ENCODE assay signal across 15 cellular contexts in genomic region chr9:136927343-136928261, GRCh38. TPM values are rescaled to one million over a fixed set of nuclear protein-coding genes. Genes with fewer than 3 reads are reported as not detected.
DNase-seq lines count a peak whose midpoint lies in the region; ATAC-seq, FAIRE-seq and TF ChIP-seq lines count a peak whose summit lies in the region.
"Had no signal": no experiment of that assay in that cellular context is flagged by ENCODE, and none has a peak within 500 bp of the region (broad histone marks: within the 10 kb centered on the region; RNA-seq: fewer than 3 reads in every experiment).

No MANE protein-coding gene starts in this region.

- ATAC-seq in activated CD4-positive, alpha-beta T cell treated with anti-CD3 and anti-CD28 coated beads for 36 hours = no peak
- ATAC-seq in K562 (peak; percentile 24), GM21786 (IDR thresholded peaks at IDR 0.05; ENCODE audit: unreplicated experiment) (no peak)
- ATAC-seq: foreskin keratinocyte, left lung, PC-3 had no signal

- 43% methylated on average over 21 of the region's 23 CpGs for WGBS in K562 (ENCODE audit: insufficient coverage, low coverage, missing lambda C conversion rate)

- H2AFZ ChIP-seq in K562 (ENCODE audit: low read depth, low read length) = no peak overlapping the region

- H3K36me3 ChIP-seq in K562 (ENCODE audit: control insufficient read depth, insufficient read depth, low read length) = peaks cover 68% of the 10 kb centered on the region; the same call in 2 of the 3 replicates

- peaks cover 4% of the 10 kb centered on the region; the same call in 1 of the 2 replicates for H4K20me1 ChIP-seq in K562 (replicated peaks; ENCODE audit: control insufficient read depth, insufficient read depth, low read length)

- CTCF ChIA-PET in activated CD4-positive, alpha-beta T cell treated with anti-CD3 and anti-CD28 coated beads for 36 hours (lab: Charles Lee) = no interaction called here
- CTCF ChIA-PET in K562 (lab: Yijun Ruan, JAX; ENCODE audit: low intra/inter-chr PET ratio) = no interaction called here

- H3K9ac ChIP-seq in K562 (ENCODE audit: insufficient read depth in 1 of 2, low read depth in 2 of 2, low read length in 2 of 2) = peak overlapping the region in 1 of 2 experiments; percentile 37; a peak in 1 of 4 replicates

- peaks cover 13% of the 10 kb centered on the region for H3K4me1 Mint-ChIP-seq in activated CD4-positive, alpha-beta T cell treated with anti-CD3 and anti-CD28 coated beads for 36 hours
- no peaks in the 10 kb centered on the region for H3K4me1 Mint-ChIP-seq in nephron progenitor cell

- peaks cover 25% of the 10 kb centered on the region for H3K36me3 Mint-ChIP-seq in activated CD4-positive, alpha-beta T cell treated with anti-CD3 and anti-CD28 coated beads for 36 hours (ENCODE audit: low read depth)
- peaks cover 31% of the 10 kb centered on the region for H3K36me3 Mint-ChIP-seq in nephron progenitor cell (ENCODE audit: low read depth)

- no peaks in the 10 kb centered on the region for H3K79me2 ChIP-seq in K562 (ENCODE audit: control insufficient read depth, insufficient read depth, low read length)

- H3K27me3 Mint-ChIP-seq in activated CD4-positive, alpha-beta T cell treated with anti-CD3 and anti-CD28 coated beads for 36 hours = no peaks in the 10 kb centered on the region
- peaks cover 6% of the 10 kb centered on the region for H3K27me3 Mint-ChIP-seq in nephron progenitor cell (ENCODE audit: low read depth, poor library complexity)

- TF ChIP-seq POLR2A in K562 (conservative IDR thresholded peaks at IDR 0.05) = no peak; the same call in 1 of the 2 replicates

- in situ Hi-C loops in K562 (cut with MboI) = no loop called here

- peaks cover 10 to 31% of the 10 kb centered on the region in 2 experiments; a peak in 4 of 5 replicates for H3K4me1 ChIP-seq in K562 (replicated peaks in 1 of 2; ENCODE audit: control insufficient read depth in 2 of 2, insufficient read depth in 2 of 2, low read length in 2 of 2)
- H3K4me1 ChIP-seq: A549 had no signal

- DNase-seq in activated CD4-positive, alpha-beta T cell treated with anti-CD3 and anti-CD28 coated beads for 36 hours = no peak
- no peak for DNase-seq in activated CD4-positive, alpha-beta T cell treated with anti-CD3 and anti-CD28 coated beads for 1 hour
- DNase-seq in K562 (ENCODE audit: extremely low read depth in 1 of 4, low spot score in 3 of 4) = no peak
- no peak for DNase-seq in nephron progenitor cell
- no peak for DNase-seq in NCI-H146 (lab: John Stamatoyannopoulos, UW)
- DNase-seq: central memory CD4-positive, alpha-beta T cell; DMS79; Kasumi-1; left lung; NCI-H2107; PC-3; stimulated activated CD4-positive, alpha-beta T cell treated with anti-CD3 and anti-CD28 coated beads, Interleukin-12 subunit alpha, Interleukin-12 subunit beta, amount 100 ng/mL, for 4 hours had no signal

- peak overlapping the region; percentile 7 for H3K27ac Mint-ChIP-seq in activated CD4-positive, alpha-beta T cell treated with anti-CD3 and anti-CD28 coated beads for 36 hours
- peak overlapping the region; percentile 21 for H3K27ac Mint-ChIP-seq in nephron progenitor cell

- peak overlapping the region; percentile 32; the same call in 1 of the 3 replicates for H3K27ac ChIP-seq in K562 (ENCODE audit: extremely low read depth, low read depth, low read length)
- H3K27ac ChIP-seq: foreskin keratinocyte, left lung had no signal

- H3K4me3 ChIP-seq in K562 = no peak overlapping the region
- H3K4me3 ChIP-seq: A549, left lung had no signal

- no peaks in the 10 kb centered on the region for H3K9me3 Mint-ChIP-seq in activated CD4-positive, alpha-beta T cell treated with anti-CD3 and anti-CD28 coated beads for 36 hours (ENCODE audit: low read depth)
- H3K9me3 Mint-ChIP-seq in nephron progenitor cell = peaks cover 6% of the 10 kb centered on the region

- TF ChIP-seq CTCF in K562 (IDR thresholded peaks at IDR 0.05 in 2 of 3, conservative IDR thresholded peaks at IDR 0.05 in 1 of 3; ENCODE audit: insufficient read depth in 2 of 3, low read depth in 1 of 3, low read length in 3 of 3) (no peak), nephron progenitor cell (IDR thresholded peaks at IDR 0.05) (no peak)

- no peaks in the 10 kb centered on the region for H3K9me1 ChIP-seq in K562 (ENCODE audit: control insufficient read depth, insufficient read depth, low read length)

- TSS peak; percentile 33 for BruUV-seq in K562 (replicated peaks; lab: Mats Ljungman, UMichigan)

- POLR2A ChIA-PET in activated CD4-positive, alpha-beta T cell treated with anti-CD3 and anti-CD28 coated beads for 36 hours (lab: Charles Lee) = no interaction called here
- POLR2A ChIA-PET in K562 (lab: Yijun Ruan, JAX) = interaction anchor here (0.6 to 3.2 kb wide), 3 partner anchors 9 to 98 kb away, joined by 3 to 19 read pairs (median 4); no protein-coding TSS in a partner anchor

- FAIRE-seq in K562 (lab: Jason Lieb, UNC) = peak; percentile 54
- FAIRE-seq: A549 had no signal

- no peaks in the 10 kb centered on the region for H3K9me3 ChIP-seq in K562 (replicated peaks; ENCODE audit: control insufficient read depth, insufficient read depth, low read depth, low read length)
- H3K9me3 ChIP-seq: left lung had no signal

- no peaks in the 10 kb centered on the region for H3K27me3 ChIP-seq in K562 (ENCODE audit: control insufficient read depth in 2 of 2, insufficient read depth in 2 of 2, low read length in 2 of 2)
- H3K27me3 ChIP-seq: foreskin keratinocyte, left lung had no signal

- TF ChIP-seq RAD21 in K562 (CRISPR knock-in tag; conservative IDR thresholded peaks at IDR 0.05 in 1 of 2, IDR thresholded peaks at IDR 0.05 in 1 of 2) = no peak

- H3K4me2 ChIP-seq in K562 (ENCODE audit: insufficient read depth, low read length) = no peak overlapping the region
- H3K4me2 ChIP-seq: A549 had no signal

- no peak for TF ChIP-seq EP300 in K562 (IDR thresholded peaks at IDR 0.05; ENCODE audit: low read length)

- intact Hi-C loops in activated CD4-positive, alpha-beta T cell treated with anti-CD3 and anti-CD28 coated beads for 36 hours (cut with DNase I, micrococcal nuclease) = no loop called here
- intact Hi-C loops in K562 (cut with micrococcal nuclease) = no loop called here

- no peak overlapping the region for H3K4me3 Mint-ChIP-seq in activated CD4-positive, alpha-beta T cell treated with anti-CD3 and anti-CD28 coated beads for 36 hours
- no peak overlapping the region for H3K4me3 Mint-ChIP-seq in nephron progenitor cell

RNA-seq across cellular contexts. Expression of gene FBXW5, which starts 16.9 kb away (rescaled TPM):
- 10 to 100 TPM; 54.4 to 66.4 TPM for total RNA-seq in activated CD4-positive, alpha-beta T cell treated with anti-CD3 and anti-CD28 coated beads for 36 hours
- 30.2 and 159 TPM in 2 replicates for total RNA-seq in K562 (2011; cell fraction: chromatin; rRNA removed; ENCODE audit: low replicate concordance)
- 182 and 203 TPM in 2 replicates for total RNA-seq in K562 (2011; cell fraction: nucleolus; rRNA removed)
- 58.6 and 70.2 TPM in 2 replicates for total RNA-seq in K562 (2011; cell fraction: nucleoplasm; rRNA removed)
- total RNA-seq in K562 (2014; rRNA removed) = 128 and 144 TPM in 2 replicates
- total RNA-seq in K562 (2014; rRNA removed; fragmentation: Illumina TruSeq; extraction: Trizol) = 3.2 and 6.1 TPM in 2 replicates
- 37.0 and 40.6 TPM in 2 replicates for total RNA-seq in K562 (2015; rRNA removed; fragmentation: Illumina TruSeq; extraction: Trizol)
- total RNA-seq in K562 (2021) = 99.7 and 103 TPM in 2 replicates
- 37.5 and 55.5 TPM in 2 replicates for polyA plus RNA-seq in K562 (2011; rRNA removed)
- polyA plus RNA-seq in K562 (2011; cell fraction: cytosol; rRNA removed) = 71.8 and 204 TPM in 2 replicates
- 312 and 563 TPM in 2 replicates for polyA plus RNA-seq in K562 (2011; cell fraction: nucleus; rRNA removed)
- polyA plus RNA-seq in K562 (2012) = 55.7 and 82.1 TPM in 2 replicates
- polyA plus RNA-seq in K562 (2014; fragmentation: Illumina TruSeq; extraction: Trizol) = 10.8 and 36.2 TPM in 2 replicates
- polyA plus RNA-seq in K562 (2014; fragmentation: Nextera tagmentation; extraction: Ambion mirVana) = 1 to 10 TPM in 1 of 2 experiments, under 1 TPM in 1; 0.21 to 1.2 TPM
- 97.6 and 107 TPM in 2 replicates for polyA plus RNA-seq in K562 (2014; rRNA removed)
- polyA minus RNA-seq in K562 (2011; rRNA and poly(A)+ RNA removed) = 13.6 and 27.8 TPM in 2 replicates
- 66.5 and 87.7 TPM in 2 replicates for polyA minus RNA-seq in K562 (2011; cell fraction: cytosol; rRNA and poly(A)+ RNA removed)
- 82.3 and 93.4 TPM in 2 replicates for polyA minus RNA-seq in K562 (2011; cell fraction: nucleus; rRNA and poly(A)+ RNA removed)

RNA-seq across cellular contexts. Expression of gene C8G, which starts 17.4 kb away (rescaled TPM):
- under 1 TPM in 1 of 2 experiments, not detected in 1; 0.77 TPM for total RNA-seq in activated CD4-positive, alpha-beta T cell treated with anti-CD3 and anti-CD28 coated beads for 36 hours
- total RNA-seq in K562 (2011; cell fraction: chromatin; rRNA removed; ENCODE audit: low replicate concordance) = 3.8 and 8.4 TPM in 2 replicates
- total RNA-seq in K562 (2011; cell fraction: nucleolus; rRNA removed) = 8.3 and 11.8 TPM in 2 replicates
- total RNA-seq in K562 (2011; cell fraction: nucleoplasm; rRNA removed) = 3.4 and 4.7 TPM in 2 replicates
- total RNA-seq in K562 (2014; rRNA removed) (2.7 and 3.0 TPM in 2 replicates), K562 (2014; rRNA removed; fragmentation: Illumina TruSeq; extraction: Trizol) (not detected in 2 replicates), K562 (2015; rRNA removed; fragmentation: Illumina TruSeq; extraction: Trizol) (2.9 and 4.4 TPM in 2 replicates), K562 (2021) (4.3 and 5.9 TPM in 2 replicates)
- polyA plus RNA-seq in K562 (2011; rRNA removed) (0.35 and 2.0 TPM in 2 replicates), K562 (2014; fragmentation: Illumina TruSeq; extraction: Trizol) (0.59 and 1.3 TPM in 2 replicates), K562 (2014; fragmentation: Nextera tagmentation; extraction: Ambion mirVana) (under 1 TPM in 1 of 2 experiments, not detected in 1; 0.38 TPM), K562 (2014; rRNA removed) (1.9 and 4.0 TPM in 2 replicates)
- polyA plus RNA-seq in K562 (2011; cell fraction: cytosol; rRNA removed) = 0.70 and 0.96 TPM in 2 replicates
- polyA plus RNA-seq in K562 (2011; cell fraction: nucleus; rRNA removed) = 19.6 and 29.1 TPM in 2 replicates
- polyA plus RNA-seq in K562 (2012) = 8.5 and 12.1 TPM in 2 replicates
- polyA minus RNA-seq in K562 (2011; rRNA and poly(A)+ RNA removed) = not detected in 2 replicates
- polyA minus RNA-seq in K562 (2011; cell fraction: cytosol; rRNA and poly(A)+ RNA removed) = not detected in 2 replicates
- 2.1 and 3.4 TPM in 2 replicates for polyA minus RNA-seq in K562 (2011; cell fraction: nucleus; rRNA and poly(A)+ RNA removed)

RNA-seq across cellular contexts. Expression of gene LCN12, which starts 24.5 kb away (rescaled TPM):
- total RNA-seq in activated CD4-positive, alpha-beta T cell treated with anti-CD3 and anti-CD28 coated beads for 36 hours = 1 to 10 TPM; 1.1 to 1.5 TPM
- total RNA-seq in K562 (2011; cell fraction: chromatin; rRNA removed; ENCODE audit: low replicate concordance) = 1.3 TPM in 1 of 2 replicates, not detected in the other
- 0.67 and 0.92 TPM in 2 replicates for total RNA-seq in K562 (2011; cell fraction: nucleolus; rRNA removed)
- 0.51 TPM in 1 of 2 replicates, not detected in the other for total RNA-seq in K562 (2011; cell fraction: nucleoplasm; rRNA removed)
- total RNA-seq in K562 (2014; rRNA removed) = not detected in 2 replicates
- total RNA-seq in K562 (2014; rRNA removed; fragmentation: Illumina TruSeq; extraction: Trizol) = not detected in 2 replicates
- total RNA-seq in K562 (2015; rRNA removed; fragmentation: Illumina TruSeq; extraction: Trizol) = not detected in 2 replicates
- not detected in 2 replicates for total RNA-seq in K562 (2021)
- polyA plus RNA-seq in K562 (2011; rRNA removed) = 0.24 TPM in 1 of 2 replicates, not detected in the other
- not detected in 2 replicates for polyA plus RNA-seq in K562 (2011; cell fraction: cytosol; rRNA removed)
- polyA plus RNA-seq in K562 (2011; cell fraction: nucleus; rRNA removed) = 1.0 and 1.2 TPM in 2 replicates
- 0.32 and 0.35 TPM in 2 replicates for polyA plus RNA-seq in K562 (2012)
- not detected in 2 replicates for polyA plus RNA-seq in K562 (2014; fragmentation: Illumina TruSeq; extraction: Trizol)
- polyA plus RNA-seq in K562 (2014; fragmentation: Nextera tagmentation; extraction: Ambion mirVana) = not detected
- polyA plus RNA-seq in K562 (2014; rRNA removed) = 0.05 TPM in 1 of 2 replicates, not detected in the other
- polyA minus RNA-seq in K562 (2011; rRNA and poly(A)+ RNA removed) = not detected in 2 replicates
- polyA minus RNA-seq in K562 (2011; cell fraction: cytosol; rRNA and poly(A)+ RNA removed) = not detected in 2 replicates
- not detected in 2 replicates for polyA minus RNA-seq in K562 (2011; cell fraction: nucleus; rRNA and poly(A)+ RNA removed)
- total RNA-seq: foreskin keratinocyte had no signal

RNA-seq across cellular contexts. Expression of gene TRAF2, which starts 41.3 kb away (rescaled TPM):
- 10 to 100 TPM; 37.4 to 46.2 TPM for total RNA-seq in activated CD4-positive, alpha-beta T cell treated with anti-CD3 and anti-CD28 coated beads for 36 hours
- 25.3 and 98.2 TPM in 2 replicates for total RNA-seq in K562 (2011; cell fraction: chromatin; rRNA removed; ENCODE audit: low replicate concordance)
- 71.7 TPM in 2 replicates for total RNA-seq in K562 (2011; cell fraction: nucleolus; rRNA removed)
- total RNA-seq in K562 (2011; cell fraction: nucleoplasm; rRNA removed) = 30.2 and 33.8 TPM in 2 replicates
- total RNA-seq in K562 (2014; rRNA removed) (26.8 and 33.3 TPM in 2 replicates), K562 (2014; rRNA removed; fragmentation: Illumina TruSeq; extraction: Trizol) (5.9 and 9.1 TPM in 2 replicates), K562 (2015; rRNA removed; fragmentation: Illumina TruSeq; extraction: Trizol) (26.6 and 28.2 TPM in 2 replicates), K562 (2021) (44.5 and 45.2 TPM in 2 replicates)
- polyA plus RNA-seq in K562 (2011; rRNA removed) (17.3 and 24.9 TPM in 2 replicates), K562 (2014; fragmentation: Illumina TruSeq; extraction: Trizol) (18.0 and 28.7 TPM in 2 replicates), K562 (2014; fragmentation: Nextera tagmentation; extraction: Ambion mirVana) (under 1 TPM; 0.24 to 0.81 TPM), K562 (2014; rRNA removed) (33.6 and 44.2 TPM in 2 replicates)
- 21.6 and 32.3 TPM in 2 replicates for polyA plus RNA-seq in K562 (2011; cell fraction: cytosol; rRNA removed)
- 26.6 and 36.1 TPM in 2 replicates for polyA plus RNA-seq in K562 (2011; cell fraction: nucleus; rRNA removed)
- 22.1 and 24.0 TPM in 2 replicates for polyA plus RNA-seq in K562 (2012)
- polyA minus RNA-seq in K562 (2011; rRNA and poly(A)+ RNA removed) = 9.8 and 14.7 TPM in 2 replicates
- 26.8 and 28.5 TPM in 2 replicates for polyA minus RNA-seq in K562 (2011; cell fraction: cytosol; rRNA and poly(A)+ RNA removed)
- 22.8 and 24.9 TPM in 2 replicates for polyA minus RNA-seq in K562 (2011; cell fraction: nucleus; rRNA and poly(A)+ RNA removed)

RNA-seq across cellular contexts. Expression of gene PTGDS, which starts 49.7 kb away (rescaled TPM):
- total RNA-seq in activated CD4-positive, alpha-beta T cell treated with anti-CD3 and anti-CD28 coated beads for 36 hours = not detected
- 1.9 and 6.7 TPM in 2 replicates for total RNA-seq in K562 (2011; cell fraction: chromatin; rRNA removed; ENCODE audit: low replicate concordance)
- 6.7 and 8.8 TPM in 2 replicates for total RNA-seq in K562 (2011; cell fraction: nucleolus; rRNA removed)
- 4.5 and 5.2 TPM in 2 replicates for total RNA-seq in K562 (2011; cell fraction: nucleoplasm; rRNA removed)
- total RNA-seq in K562 (2014; rRNA removed) = 5.2 and 7.4 TPM in 2 replicates
- total RNA-seq in K562 (2014; rRNA removed; fragmentation: Illumina TruSeq; extraction: Trizol) = 0.65 TPM in 1 of 2 replicates, not detected in the other
- total RNA-seq in K562 (2015; rRNA removed; fragmentation: Illumina TruSeq; extraction: Trizol) = 2.0 and 2.9 TPM in 2 replicates
- 4.6 and 4.7 TPM in 2 replicates for total RNA-seq in K562 (2021)
- 2.6 and 4.4 TPM in 2 replicates for polyA plus RNA-seq in K562 (2011; rRNA removed)
- 5.3 and 10.5 TPM in 2 replicates for polyA plus RNA-seq in K562 (2011; cell fraction: cytosol; rRNA removed)
- polyA plus RNA-seq in K562 (2011; cell fraction: nucleus; rRNA removed) = 23.2 and 26.0 TPM in 2 replicates
- 8.5 and 12.1 TPM in 2 replicates for polyA plus RNA-seq in K562 (2012)
- polyA plus RNA-seq in K562 (2014; fragmentation: Illumina TruSeq; extraction: Trizol) = 1.2 and 2.7 TPM in 2 replicates
- under 1 TPM; 0.46 to 0.55 TPM for polyA plus RNA-seq in K562 (2014; fragmentation: Nextera tagmentation; extraction: Ambion mirVana)
- polyA plus RNA-seq in K562 (2014; rRNA removed) = 7.0 and 7.1 TPM in 2 replicates
- 0.51 TPM in 1 of 2 replicates, not detected in the other for polyA minus RNA-seq in K562 (2011; rRNA and poly(A)+ RNA removed)
- 1.8 and 3.4 TPM in 2 replicates for polyA minus RNA-seq in K562 (2011; cell fraction: cytosol; rRNA and poly(A)+ RNA removed)
- polyA minus RNA-seq in K562 (2011; cell fraction: nucleus; rRNA and poly(A)+ RNA removed) = 5.7 and 10.0 TPM in 2 replicates
- total RNA-seq: foreskin keratinocyte, PC-3 had no signal
- polyA plus RNA-seq: foreskin keratinocyte had no signal
